Comparison of ENCODE assay signal across 8 cellular contexts in genomic region chr1:155499953-155500621, GRCh38.
DNase-seq lines count a peak whose midpoint lies in the region; ATAC-seq and TF ChIP-seq lines count a peak whose summit lies in the region.

No MANE protein-coding gene starts in this region.

- H3K4me3 ChIP-seq in fibroblast of lung (replicated peaks in 1 of 4; ENCODE audit: control extremely low read depth in 1 of 4, insufficient read depth in 1 of 4, low read depth in 3 of 4, low read length in 4 of 4): no peak overlapping the region

- H3K9me3 ChIP-seq in fibroblast of lung (ENCODE audit: control insufficient read depth, insufficient read depth, low read depth, low read length): no peaks in the 10 kb centered on the region

- H3K27me3 ChIP-seq in fibroblast of lung (ENCODE audit: control insufficient read depth, insufficient read depth, low read length): no peaks in the 10 kb centered on the region

- no peak overlapping the region for H3K9ac ChIP-seq in fibroblast of lung (ENCODE audit: insufficient read depth, low read length)

- H4K20me1 ChIP-seq in fibroblast of lung (ENCODE audit: control insufficient read depth, extremely low read depth, insufficient read depth, low read length): no peaks in the 10 kb centered on the region

- no peak overlapping the region for H3K4me2 ChIP-seq in fibroblast of lung (ENCODE audit: extremely low read depth, insufficient read depth, low read length)

- peaks cover 28% of the 10 kb centered on the region for H3K79me2 ChIP-seq in fibroblast of lung (ENCODE audit: control insufficient read depth, insufficient read depth, low read length)

- ATAC-seq in HG03280 (IDR thresholded peaks at IDR 0.05; ENCODE audit: unreplicated experiment): peak; percentile 46
- no peak for ATAC-seq in GM18511 (IDR thresholded peaks at IDR 0.05; ENCODE audit: unreplicated experiment)

- H3K36me3 ChIP-seq in fibroblast of lung (ENCODE audit: control insufficient read depth, insufficient read depth, low read length): no peaks in the 10 kb centered on the region

- no peak overlapping the region for H3K27ac ChIP-seq in fibroblast of lung (ENCODE audit: insufficient read depth, low read length)

- no peak for TF ChIP-seq CTCF in fibroblast of lung (conservative IDR thresholded peaks at IDR 0.05 in 1 of 2, IDR thresholded peaks at IDR 0.05 in 1 of 2; ENCODE audit: low read depth in 1 of 2, low read length in 2 of 2)

- H3K4me1 ChIP-seq in fibroblast of lung (ENCODE audit: control insufficient read depth, extremely low read depth, insufficient read depth, low read length): peaks cover 2% of the 10 kb centered on the region

- no peak overlapping the region for H2AFZ ChIP-seq in fibroblast of lung (ENCODE audit: low read length)

- DNase-seq in DMS53 treated with DMSO at 0.1 percent for 48 hours (lab: John Stamatoyannopoulos, UW; ENCODE audit: unreplicated experiment) (peak; percentile 30), NCI-H82 treated with DMSO at 0.1 percent for 48 hours (lab: John Stamatoyannopoulos, UW; ENCODE audit: unreplicated experiment) (peak; percentile 92), fibroblast of lung (ENCODE audit: low read depth in 2 of 2) (peak; percentile 14 to 27), superior temporal gyrus (ENCODE audit: extremely low spot score) (peak; percentile 66), mucosa of gallbladder (ENCODE audit: low spot score) (no peak)
- DNase-seq in stimulated activated CD4-positive, alpha-beta T cell treated with anti-CD3 and anti-CD28 coated beads, Interleukin-4, amount 100 ng/mL, for 4 hours: no peak

Comparison
In these comparisons a context has a peak if more than half of its experiments do, and no peak if none do; other contexts are left out.
1. DNase-seq: peak in DMS53 treated with DMSO at 0.1 percent for 48 hours (single experiment), NCI-H82 treated with DMSO at 0.1 percent for 48 hours (single experiment), fibroblast of lung (2 of 2) and superior temporal gyrus (single experiment); none in mucosa of gallbladder (single experiment) and stimulated activated CD4-positive, alpha-beta T cell treated with anti-CD3 and anti-CD28 coated beads, Interleukin-4, amount 100 ng/mL, for 4 hours (0 of 2).